Comparison of ENCODE assay signal across 28 cellular contexts in genomic region chr17:68327823-68328557, GRCh38. TPM values are rescaled to one million over a fixed set of nuclear protein-coding genes. Genes with fewer than 3 reads are reported as not detected.
DNase-seq lines count a peak whose midpoint lies in the region; ATAC-seq, FAIRE-seq and TF ChIP-seq lines count a peak whose summit lies in the region.
"Had no signal": no experiment of that assay in that cellular context is flagged by ENCODE, and none has a peak within 500 bp of the region (broad histone marks: within the 10 kb centered on the region; RNA-seq: fewer than 3 reads in every experiment).

No MANE protein-coding gene starts in this region.

- TF ChIP-seq RAD21 in H1 (IDR thresholded peaks at IDR 0.05 in 1 of 2, conservative IDR thresholded peaks at IDR 0.05 in 1 of 2; ENCODE audit: low read depth in 2 of 2, low read length in 2 of 2) = peak; percentile 55 to 58

- H3K4me3 ChIP-seq in Loucy (ENCODE audit: low read length, poor library complexity, severe bottlenecking) = no peak overlapping the region
- H3K4me3 ChIP-seq in H1 (ENCODE audit: extremely low read depth in 1 of 4, insufficient read depth in 2 of 4, low read depth in 3 of 4, low read length in 4 of 4) = no peak overlapping the region
- H3K4me3 ChIP-seq: body of pancreas, colonic mucosa, esophagus squamous epithelium, lung, SK-N-MC, spleen, transverse colon had no signal

- H4K20me1 ChIP-seq in Loucy (ENCODE audit: insufficient read depth, low read length, poor library complexity, severe bottlenecking) (no peaks in the 10 kb centered on the region), H1 (replicated peaks in 1 of 2; ENCODE audit: control insufficient read depth in 1 of 2, insufficient read depth in 2 of 2, low read length in 2 of 2) (no peaks in the 10 kb centered on the region)

- no peaks in the 10 kb centered on the region for H3K36me3 ChIP-seq in Loucy (ENCODE audit: insufficient read depth, low read length)
- no peaks in the 10 kb centered on the region for H3K36me3 ChIP-seq in H1 (ENCODE audit: control insufficient read depth in 2 of 4, insufficient read depth in 4 of 4, low read length in 3 of 4)
- H3K36me3 ChIP-seq: colonic mucosa, esophagus squamous epithelium, spleen, transverse colon had no signal

- peaks cover 6% of the 10 kb centered on the region for H3K36me3 Mint-ChIP-seq in activated naive CD4-positive, alpha-beta T cell treated with anti-CD3 and anti-CD28 coated beads for 36 hours (ENCODE audit: low read depth)
- H3K36me3 Mint-ChIP-seq in activated naive CD4-positive, alpha-beta T cell treated with anti-CD3 and anti-CD28 coated beads, Interleukin-2, amount 10 ng/mL, durations not matched to agents 7 days and 5 days = peaks cover 6% of the 10 kb centered on the region
- no peaks in the 10 kb centered on the region for H3K36me3 Mint-ChIP-seq in stimulated activated effector memory CD8-positive, alpha-beta T cell treated with anti-CD3 and anti-CD28 coated beads, Interleukin-12 subunit alpha, Interleukin-12 subunit beta, amount 100 ng/mL, for 72 hours
- peaks cover 5% of the 10 kb centered on the region; the same call in 1 of the 2 replicates for H3K36me3 Mint-ChIP-seq in HFFc6 (ENCODE audit: low read depth)

- TF ChIP-seq CTCF in Loucy (conservative IDR thresholded peaks at IDR 0.05; ENCODE audit: low read length) (peak; percentile 62), H1 (IDR thresholded peaks at IDR 0.05; ENCODE audit: control extremely low read depth in 1 of 3, insufficient read depth in 1 of 3, low read depth in 1 of 3, low read length in 3 of 3) (peak; percentile 37 to 65 (median 45)), HFFc6 (IDR thresholded peaks at IDR 0.05) (no peak)

- H3K9me3 Mint-ChIP-seq in activated naive CD4-positive, alpha-beta T cell treated with anti-CD3 and anti-CD28 coated beads for 36 hours = peaks cover 16% of the 10 kb centered on the region
- peaks cover 15% of the 10 kb centered on the region for H3K9me3 Mint-ChIP-seq in activated naive CD4-positive, alpha-beta T cell treated with anti-CD3 and anti-CD28 coated beads, Interleukin-2, amount 10 ng/mL, durations not matched to agents 7 days and 5 days
- H3K9me3 Mint-ChIP-seq in stimulated activated effector memory CD8-positive, alpha-beta T cell treated with anti-CD3 and anti-CD28 coated beads, Interleukin-12 subunit alpha, Interleukin-12 subunit beta, amount 100 ng/mL, for 72 hours = peaks cover 9% of the 10 kb centered on the region
- peaks cover 27% of the 10 kb centered on the region for H3K9me3 Mint-ChIP-seq in HFFc6

- no peaks in the 10 kb centered on the region for H3K27me3 ChIP-seq in Loucy (ENCODE audit: insufficient read depth, low read length, poor library complexity, severe bottlenecking)
- no peaks in the 10 kb centered on the region; a peak in 1 of 7 replicates for H3K27me3 ChIP-seq in H1 (replicated peaks in 1 of 4; ENCODE audit: control insufficient read depth in 3 of 4, extremely low read depth in 1 of 4, insufficient read depth in 3 of 4, low read length in 3 of 4)
- H3K27me3 ChIP-seq: body of pancreas, colonic mucosa, esophagus squamous epithelium, spleen, transverse colon had no signal

- intact Hi-C loops in activated naive CD4-positive, alpha-beta T cell treated with anti-CD3 and anti-CD28 coated beads for 36 hours (cut with micrococcal nuclease) = no loop called here

- H3K4me1 Mint-ChIP-seq in activated naive CD4-positive, alpha-beta T cell treated with anti-CD3 and anti-CD28 coated beads for 36 hours (ENCODE audit: low read depth) = peaks cover 11% of the 10 kb centered on the region
- H3K4me1 Mint-ChIP-seq in activated naive CD4-positive, alpha-beta T cell treated with anti-CD3 and anti-CD28 coated beads, Interleukin-2, amount 10 ng/mL, durations not matched to agents 7 days and 5 days = peaks cover 20% of the 10 kb centered on the region
- peaks cover 29% of the 10 kb centered on the region for H3K4me1 Mint-ChIP-seq in stimulated activated effector memory CD8-positive, alpha-beta T cell treated with anti-CD3 and anti-CD28 coated beads, Interleukin-12 subunit alpha, Interleukin-12 subunit beta, amount 100 ng/mL, for 72 hours
- H3K4me1 Mint-ChIP-seq in HFFc6 (ENCODE audit: low read depth) = peaks cover 4% of the 10 kb centered on the region; the same call in 1 of the 2 replicates

- H3K4ac ChIP-seq in H1 (replicated peaks; ENCODE audit: insufficient read length, low read depth, low read length) = no peak overlapping the region

- no peaks in the 10 kb centered on the region for H3F3A ChIP-seq in Loucy (ENCODE audit: low read depth)

- CTCF ChIA-PET in activated naive CD4-positive, alpha-beta T cell treated with anti-CD3 and anti-CD28 coated beads for 36 hours (lab: Charles Lee) = interaction anchor here (0.6 to 1.6 kb wide), 5 partner anchors 11 to 118 kb away, joined by 3 to 4 read pairs (median 3); no protein-coding TSS in a partner anchor
- CTCF ChIA-PET in activated naive CD4-positive, alpha-beta T cell treated with anti-CD3 and anti-CD28 coated beads, Interleukin-2, amount 10 ng/mL, durations not matched to agents 7 days and 5 days (lab: Charles Lee) = interaction anchor here (0.7 to 2.6 kb wide), 7 partner anchors 16 to 108 kb away, joined by 3 to 13 read pairs (median 5); no protein-coding TSS in a partner anchor
- CTCF ChIA-PET in H1 (lab: Charles Lee; ENCODE audit: partially characterized antibody) = interaction anchor here (0.6 to 6.6 kb wide), 9 partner anchors 17 to 369 kb away, joined by 3 to 42 read pairs (median 4); no protein-coding TSS in a partner anchor

- no peaks in the 10 kb centered on the region for H3K23me2 ChIP-seq in H1 (ENCODE audit: low read depth, low read length)

- no peak overlapping the region for H4K91ac ChIP-seq in H1 (replicated peaks; ENCODE audit: insufficient read length, low read length)

- FAIRE-seq in H1 (lab: Jason Lieb, UNC) = no peak
- FAIRE-seq: A204.1 had no signal

- no peak for ATAC-seq in stimulated activated effector memory CD8-positive, alpha-beta T cell treated with anti-CD3 and anti-CD28 coated beads, Interleukin-12 subunit alpha, Interleukin-12 subunit beta, amount 100 ng/mL, for 72 hours
- ATAC-seq: activated naive CD8-positive, alpha-beta T cell treated with anti-CD3 and anti-CD28 coated beads, Interleukin-2, amount 50 U/mL, for 24 hours; body of pancreas; effector memory CD8-positive, alpha-beta T cell; T-helper 17 cell had no signal

- H3K9me3 ChIP-seq in Loucy (ENCODE audit: insufficient read depth, low read depth, low read length) (0 out of 2 replicates have a peak, but pooled peaks cover 2% of the 10 kb centered on the region), H1 (ENCODE audit: insufficient read depth in 2 of 2, low read depth in 1 of 2, low read length in 1 of 2) (peaks cover 4% of the 10 kb centered on the region in 2 experiments; a peak in 2 of 4 replicates)
- H3K9me3 ChIP-seq: colonic mucosa had no signal

- H3K79me1 ChIP-seq in H1 (ENCODE audit: low read depth, low read length) = no peaks in the 10 kb centered on the region; the same call in 1 of the 2 replicates

- no peak overlapping the region for H3K4me2 ChIP-seq in Loucy (ENCODE audit: low read depth, low read length, poor library complexity, severe bottlenecking)
- H3K4me2 ChIP-seq in H1 (ENCODE audit: insufficient read depth in 1 of 2, low read depth in 2 of 2, low read length in 2 of 2) = no peak overlapping the region
- H3K4me2 ChIP-seq: KMS-11 had no signal

- H2AFZ ChIP-seq in Loucy (ENCODE audit: low read length) (no peak overlapping the region), H1 (ENCODE audit: low read length) (no peak overlapping the region)

- no peak for TF ChIP-seq EP300 in H1 (IDR thresholded peaks at IDR 0.05; ENCODE audit: borderline replicate concordance in 1 of 2, low read depth in 2 of 2, low read length in 2 of 2)

- H2BK5ac ChIP-seq in H1 (ENCODE audit: low read depth, low read length) = no peak overlapping the region

- no peak overlapping the region for H3K27ac Mint-ChIP-seq in activated naive CD4-positive, alpha-beta T cell treated with anti-CD3 and anti-CD28 coated beads for 36 hours
- no peak overlapping the region for H3K27ac Mint-ChIP-seq in activated naive CD4-positive, alpha-beta T cell treated with anti-CD3 and anti-CD28 coated beads, Interleukin-2, amount 10 ng/mL, durations not matched to agents 7 days and 5 days
- peak overlapping the region; percentile 6 for H3K27ac Mint-ChIP-seq in stimulated activated effector memory CD8-positive, alpha-beta T cell treated with anti-CD3 and anti-CD28 coated beads, Interleukin-12 subunit alpha, Interleukin-12 subunit beta, amount 100 ng/mL, for 72 hours
- no peak overlapping the region for H3K27ac Mint-ChIP-seq in HFFc6
- H3K27ac Mint-ChIP-seq: activated CD4-positive, alpha-beta T cell treated with anti-CD3 and anti-CD28 coated beads, Interleukin-2, amount 10 ng/mL, durations not matched to agents 7 days and 5 days; activated naive CD8-positive, alpha-beta T cell treated with anti-CD3 and anti-CD28 coated beads, Interleukin-2, amount 50 U/mL, for 24 hours; T-helper 17 cell had no signal

- H3K56ac ChIP-seq in H1 (replicated peaks; ENCODE audit: insufficient read length, low read depth, low read length) = no peak overlapping the region

- POLR2A ChIA-PET in H1 (lab: Charles Lee; ENCODE audit: partially characterized antibody) = no interaction called here

- H3K4me1 ChIP-seq in Loucy (ENCODE audit: insufficient read depth, low read length, poor library complexity, severe bottlenecking) (peaks cover 5% of the 10 kb centered on the region), H1 (replicated peaks in 1 of 4; ENCODE audit: control insufficient read depth in 3 of 4, insufficient read depth in 4 of 4, low read length in 3 of 4) (no peaks in the 10 kb centered on the region)
- H3K4me1 ChIP-seq: body of pancreas, colonic mucosa, esophagus squamous epithelium, transverse colon had no signal

- WGBS in H1 (ENCODE audit: extremely low coverage in 1 of 2, insufficient coverage in 1 of 2, insufficient read length in 1 of 2, insufficient replicate concordance in 2 of 2, low coverage in 1 of 2, low lambda C conversion rate in 2 of 2, missing lambda C conversion rate in 1 of 2), 2 experiments = 94% methylated on average over 8 of the region's 8 CpGs; no CpG with 5 or more reads in 1 of the 2 experiments

- no peak overlapping the region for H3K14ac ChIP-seq in H1 (ENCODE audit: insufficient read length)

- H2AK5ac ChIP-seq in H1 (ENCODE audit: low read depth, low read length) = no peak overlapping the region

- H4K8ac ChIP-seq in H1 (ENCODE audit: extremely low read depth, insufficient read depth, low read length) = no peak overlapping the region

- no peak overlapping the region for H3K23ac ChIP-seq in H1 (ENCODE audit: insufficient read length)

- H2BK15ac ChIP-seq in H1 (ENCODE audit: low read length) = no peak overlapping the region

- no peak overlapping the region for H3K4me3 Mint-ChIP-seq in activated naive CD4-positive, alpha-beta T cell treated with anti-CD3 and anti-CD28 coated beads for 36 hours
- H3K4me3 Mint-ChIP-seq in activated naive CD4-positive, alpha-beta T cell treated with anti-CD3 and anti-CD28 coated beads, Interleukin-2, amount 10 ng/mL, durations not matched to agents 7 days and 5 days = no peak overlapping the region
- H3K4me3 Mint-ChIP-seq in stimulated activated effector memory CD8-positive, alpha-beta T cell treated with anti-CD3 and anti-CD28 coated beads, Interleukin-12 subunit alpha, Interleukin-12 subunit beta, amount 100 ng/mL, for 72 hours = no peak overlapping the region
- H3K4me3 Mint-ChIP-seq in HFFc6 = no peak overlapping the region
- H3K4me3 Mint-ChIP-seq: activated CD4-positive, alpha-beta T cell treated with anti-CD3 and anti-CD28 coated beads, Interleukin-2, amount 10 ng/mL, durations not matched to agents 7 days and 5 days; activated naive CD8-positive, alpha-beta T cell treated with anti-CD3 and anti-CD28 coated beads, Interleukin-2, amount 50 U/mL, for 24 hours; effector memory CD8-positive, alpha-beta T cell; T-helper 17 cell had no signal

- peak; percentile 14 for DNase-seq in activated naive CD4-positive, alpha-beta T cell treated with anti-CD3 and anti-CD28 coated beads for 36 hours
- no peak for DNase-seq in activated naive CD4-positive, alpha-beta T cell treated with anti-CD3 and anti-CD28 coated beads, Interleukin-2, amount 10 ng/mL, durations not matched to agents 7 days and 5 days
- DNase-seq in H1 (ENCODE audit: low read depth in 1 of 2, low spot score in 2 of 2) = no peak
- no peak for DNase-seq in stimulated activated effector memory CD8-positive, alpha-beta T cell treated with anti-CD3 and anti-CD28 coated beads, Interleukin-12 subunit alpha, Interleukin-12 subunit beta, amount 100 ng/mL, for 72 hours (ENCODE audit: low spot score in 2 of 2)
- DNase-seq in NCI-H2081 treated with DMSO at 0.1 percent for 48 hours (lab: John Stamatoyannopoulos, UW) = no peak
- no peak for DNase-seq in mucosa of gallbladder (ENCODE audit: low spot score)
- DNase-seq in HFFc6 = no peak
- DNase-seq: activated CD4-positive, alpha-beta T cell treated with anti-CD3 and anti-CD28 coated beads, Interleukin-2, amount 10 ng/mL, durations not matched to agents 7 days and 5 days; activated CD8-positive, alpha-beta memory T cell treated with anti-CD3 and anti-CD28 coated beads, Interleukin-2, amount 50 U/mL, for 4 hours; activated naive CD8-positive, alpha-beta T cell treated with anti-CD3 and anti-CD28 coated beads, Interleukin-2, amount 50 U/mL, for 24 hours; body of pancreas; colonic mucosa; effector memory CD8-positive, alpha-beta T cell; esophagus squamous epithelium; NCI-H1092; NCI-H2029 treated with DMSO at 0.1 percent for 48 hours; NCI-H446 treated with DMSO at 0.1 percent for 48 hours; occipital lobe; retina; spleen; stimulated activated CD4-positive, alpha-beta T cell treated with anti-CD3 and anti-CD28 coated beads, Interleukin-4, amount 100 ng/mL, for 1 hour; T-helper 17 cell; transverse colon had no signal

- H2BK120ac ChIP-seq in H1 (replicated peaks; ENCODE audit: low read depth, low read length) = no peak overlapping the region

- no peak overlapping the region for H2BK12ac ChIP-seq in H1 (ENCODE audit: low read depth, low read length)

- no peak overlapping the region for H3K9ac ChIP-seq in Loucy (ENCODE audit: low read depth, low read length, poor library complexity, severe bottlenecking)
- H3K9ac ChIP-seq in H1 (replicated peaks in 1 of 4; ENCODE audit: extremely low read depth in 1 of 4, low read depth in 3 of 4, low read length in 3 of 4) = no peak overlapping the region
- H3K9ac ChIP-seq: KMS-11 had no signal

- no peak overlapping the region for H2BK20ac ChIP-seq in H1 (ENCODE audit: low read length)

- no peaks in the 10 kb centered on the region for H3K27me3 Mint-ChIP-seq in activated naive CD4-positive, alpha-beta T cell treated with anti-CD3 and anti-CD28 coated beads for 36 hours (ENCODE audit: low read depth)
- peaks cover 20% of the 10 kb centered on the region for H3K27me3 Mint-ChIP-seq in activated naive CD4-positive, alpha-beta T cell treated with anti-CD3 and anti-CD28 coated beads, Interleukin-2, amount 10 ng/mL, durations not matched to agents 7 days and 5 days
- H3K27me3 Mint-ChIP-seq in HFFc6 (ENCODE audit: insufficient read depth) = peaks cover 13% of the 10 kb centered on the region
- H3K27me3 Mint-ChIP-seq: activated CD4-positive, alpha-beta T cell treated with anti-CD3 and anti-CD28 coated beads, Interleukin-2, amount 10 ng/mL, durations not matched to agents 7 days and 5 days; activated naive CD8-positive, alpha-beta T cell treated with anti-CD3 and anti-CD28 coated beads, Interleukin-2, amount 50 U/mL, for 24 hours; effector memory CD8-positive, alpha-beta T cell; T-helper 17 cell had no signal

- no peaks in the 10 kb centered on the region for H3K79me2 ChIP-seq in Loucy (ENCODE audit: insufficient read depth, low read length)
- no peaks in the 10 kb centered on the region for H3K79me2 ChIP-seq in H1 (ENCODE audit: control insufficient read depth in 1 of 2, insufficient read depth in 2 of 2, low read length in 2 of 2)

- no peaks in the 10 kb centered on the region for H3K9me2 ChIP-seq in Loucy (replicated peaks; ENCODE audit: low read depth, low read length)

- H3K27ac ChIP-seq in H1 (ENCODE audit: low read depth, low read length) = no peak overlapping the region
- H3K27ac ChIP-seq: body of pancreas, colonic mucosa, esophagus squamous epithelium, KMS-11, SK-N-MC, spleen, transverse colon had no signal

- no peak overlapping the region for H3K18ac ChIP-seq in H1 (ENCODE audit: extremely low read depth, low read length)

- no peak overlapping the region for H4K5ac ChIP-seq in H1 (ENCODE audit: insufficient read length, low read depth, low read length)

- no peak for TF ChIP-seq POLR2A in H1 (IDR thresholded peaks at IDR 0.05; ENCODE audit: control extremely low read depth in 1 of 2, low read depth in 2 of 2, low read length in 2 of 2)

RNA-seq across cellular contexts. Expression of gene ARSG, which starts 36.7 kb away (rescaled TPM):
- 10 to 100 TPM in 1 of 2 experiments, 1 to 10 TPM in 1; 9.0 to 10.5 TPM for total RNA-seq in activated naive CD4-positive, alpha-beta T cell treated with anti-CD3 and anti-CD28 coated beads for 36 hours
- 3.6 and 4.0 TPM in 2 replicates for total RNA-seq in H1 (2021; fragmentation: NEBNext Ultra II Directional; extraction: Animal tissue kit (Norgen Biotek cat#: 25700))
- 3.3 and 4.3 TPM in 2 replicates for polyA plus RNA-seq in H1 (2011; rRNA removed)
- polyA plus RNA-seq in H1 (2011; cell fraction: cytosol; rRNA removed) = 3.4 TPM
- 5.4 TPM for polyA plus RNA-seq in H1 (2011; cell fraction: nucleus; rRNA removed)
- polyA plus RNA-seq in H1 (2012, experiment 1 of 2) = 1.5 to 2.9 TPM (median 2.5 TPM) in 4 replicates
- 1.3 TPM for polyA plus RNA-seq in H1 (2012, experiment 2 of 2)
- 1.3 TPM for polyA plus RNA-seq in H1 (2013, experiment 1 of 2)
- polyA plus RNA-seq in H1 (2013, experiment 2 of 2) = 2.0 TPM
- polyA minus RNA-seq in H1 (2011; rRNA and poly(A)+ RNA removed) = 13.2 and 16.1 TPM in 2 replicates
- polyA minus RNA-seq in H1 (2011; cell fraction: cytosol; rRNA and poly(A)+ RNA removed) = 3.5 TPM
- 13.3 TPM for polyA minus RNA-seq in H1 (2011; cell fraction: nucleus; rRNA and poly(A)+ RNA removed)
- 2.0 TPM for total RNA-seq in mucosa of gallbladder
- 1 to 10 TPM; 4.0 to 7.0 (median 5.0) TPM for total RNA-seq in HFFc6 (2021; fragmentation: NEBNext Ultra II Directional; extraction: Animal tissue kit (Norgen Biotek cat#: 25700))

RNA-seq across cellular contexts. Expression of gene SLC16A6, which starts 37.1 kb away (rescaled TPM):
- 1 to 10 TPM in 1 of 2 experiments, under 1 TPM in 1; 0.96 to 1.1 TPM for total RNA-seq in activated naive CD4-positive, alpha-beta T cell treated with anti-CD3 and anti-CD28 coated beads for 36 hours
- 0.08 and 0.22 TPM in 2 replicates for total RNA-seq in H1 (2021; fragmentation: NEBNext Ultra II Directional; extraction: Animal tissue kit (Norgen Biotek cat#: 25700))
- polyA plus RNA-seq in H1 (2011; rRNA removed) = 0.13 and 0.17 TPM in 2 replicates
- polyA plus RNA-seq in H1 (2011; cell fraction: cytosol; rRNA removed) = 0.28 TPM
- 0.11 TPM for polyA plus RNA-seq in H1 (2011; cell fraction: nucleus; rRNA removed)
- 0.08 to 0.09 TPM in 2 of 4 replicates, not detected in the others for polyA plus RNA-seq in H1 (2012, experiment 1 of 2)
- polyA plus RNA-seq in H1 (2012, experiment 2 of 2) = 0.10 TPM
- 0.04 TPM for polyA plus RNA-seq in H1 (2013, experiment 1 of 2)
- polyA plus RNA-seq in H1 (2013, experiment 2 of 2) = 0.04 TPM
- 0.54 TPM in 1 of 2 replicates, not detected in the other for polyA minus RNA-seq in H1 (2011; rRNA and poly(A)+ RNA removed)
- not detected for polyA minus RNA-seq in H1 (2011; cell fraction: cytosol; rRNA and poly(A)+ RNA removed)
- 0.50 TPM for polyA minus RNA-seq in H1 (2011; cell fraction: nucleus; rRNA and poly(A)+ RNA removed)
- 0.49 TPM for total RNA-seq in mucosa of gallbladder
- under 1 TPM; 0.12 to 0.56 (median 0.38) TPM for total RNA-seq in HFFc6 (2021; fragmentation: NEBNext Ultra II Directional; extraction: Animal tissue kit (Norgen Biotek cat#: 25700))
